Comparison of ENCODE assay signal across 1 cellular context in genomic region chr2:23241611-23242245, GRCh38.
TF ChIP-seq lines count a peak whose summit lies in the region.

No MANE protein-coding gene starts in this region.

TF ChIP-seq in SK-N-SH treated with all-trans-retinoic acid at 6 μM for 48 hours, 23 proteins besides CTCF, POLR2A, EP300 and RAD21 (continued from another document):
- TF ChIP-seq TSHZ2 (CRISPR knock-in tag; IDR thresholded peaks at IDR 0.05) (no peak), PATZ1 (CRISPR knock-in tag; IDR thresholded peaks at IDR 0.05; ENCODE audit: borderline replicate concordance) (no peak), ZFP3 (CRISPR knock-in tag; IDR thresholded peaks at IDR 0.05) (no peak), ZFP30 (CRISPR knock-in tag; IDR thresholded peaks at IDR 0.05) (no peak)
